In genomic region chr1:173409613-173410012, GRCh38 we compare ENCODE assay signal across 11 cellular contexts.
DNase-seq lines count a peak whose midpoint lies in the region; TF ChIP-seq lines count a peak whose summit lies in the region.
"Had no signal": no experiment of that assay in that cellular context is flagged by ENCODE, and none has a peak within 500 bp of the region (broad histone marks: within the 10 kb centered on the region; RNA-seq: fewer than 3 reads in every experiment).

No MANE protein-coding gene starts in this region.

- no peak overlapping the region for H2AK5ac ChIP-seq in mesendoderm (ENCODE audit: low read length)

- no peak overlapping the region for H3K23ac ChIP-seq in mesendoderm (ENCODE audit: low read length)

- no peak overlapping the region for H4K5ac ChIP-seq in mesendoderm (ENCODE audit: low read length)

- H3K18ac ChIP-seq in mesendoderm (ENCODE audit: low read length) = no peak overlapping the region

- H3K27ac ChIP-seq in mesendoderm (ENCODE audit: low read depth, low read length) = no peak overlapping the region
- H3K27ac ChIP-seq: gastrocnemius medialis, sigmoid colon had no signal

- no peak overlapping the region for H4K8ac ChIP-seq in mesendoderm (ENCODE audit: low read depth, low read length)

- H3K79me1 ChIP-seq in mesendoderm (ENCODE audit: low read length) = no peaks in the 10 kb centered on the region

- DNase-seq in Ammon's horn (ENCODE audit: low spot score) (peak; percentile 66), HUDEP-2 (lab: John Stamatoyannopoulos, UW; ENCODE audit: unreplicated experiment in 76 of 76) (peak in 52 of 76 experiments; percentile 3 to 65 (median 24)), UCSD-AML1 (lab: John Stamatoyannopoulos, UW; ENCODE audit: unreplicated experiment) (peak; percentile 69), immature natural killer cell (peak; percentile 11 to 40 (median 27)), NCI-H2171 (lab: John Stamatoyannopoulos, UW) (no peak), GM10248 (ENCODE audit: extremely low spot score) (no peak), mesendoderm (no peak)
- DNase-seq in activated CD4-positive, alpha-beta T cell treated with anti-CD3 and anti-CD28 coated beads for 4 hours = no peak
- DNase-seq: gastrocnemius medialis, NCI-H774, sigmoid colon had no signal

- no peak overlapping the region for H3K4me3 ChIP-seq in mesendoderm (ENCODE audit: low read length)
- H3K4me3 ChIP-seq: gastrocnemius medialis, sigmoid colon had no signal

- H3K4me1 Mint-ChIP-seq in immature natural killer cell = peaks cover 34 to 51% of the 10 kb centered on the region in 2 donors

- H3K9ac ChIP-seq in mesendoderm (ENCODE audit: low read length) = no peak overlapping the region

- no peaks in the 10 kb centered on the region for H3K27me3 ChIP-seq in mesendoderm (ENCODE audit: insufficient read depth, low read length, poor library complexity)
- H3K27me3 ChIP-seq: gastrocnemius medialis, sigmoid colon had no signal

- H3K4ac ChIP-seq in mesendoderm (ENCODE audit: low read depth, low read length) = no peak overlapping the region

- H3K27ac Mint-ChIP-seq in immature natural killer cell = peak overlapping the region in 5 of 6 donors; percentile 23 to 91 (median 83)

- WGBS in mesendoderm (ENCODE audit: extremely low coverage, insufficient coverage, low lambda C conversion rate) = no CpG with 5 or more reads among the region's 3 CpGs

- no peaks in the 10 kb centered on the region for H3K36me3 ChIP-seq in mesendoderm (ENCODE audit: control insufficient read depth, insufficient read depth, low read length)
- H3K36me3 ChIP-seq: gastrocnemius medialis, sigmoid colon had no signal

- peaks cover 5 to 16% (median 15%) of the 10 kb centered on the region in 3 donors for H3K36me3 Mint-ChIP-seq in immature natural killer cell

- CTCF ChIA-PET in GM10248 (lab: Yijun Ruan, JAX) = interaction anchor here (1.3 to 3.6 kb wide), 3 partner anchors 10 to 664 kb away, joined by 3 to 8 read pairs (median 4); no protein-coding TSS in a partner anchor

- no peak overlapping the region for H2BK5ac ChIP-seq in mesendoderm (ENCODE audit: low read length)

- no peaks in the 10 kb centered on the region for H3K4me1 ChIP-seq in mesendoderm (ENCODE audit: control insufficient read depth, low read depth, low read length)

- H3K4me3 Mint-ChIP-seq in immature natural killer cell = peak overlapping the region in 3 of 5 donors; percentile 59 to 61 (median 60)

- POLR2A ChIA-PET in GM10248 (lab: Yijun Ruan, JAX) = no interaction called here

- no peaks in the 10 kb centered on the region for H3K79me2 ChIP-seq in mesendoderm (ENCODE audit: control insufficient read depth, insufficient read depth, low read length)

- H2BK15ac ChIP-seq in mesendoderm (replicated peaks; ENCODE audit: low read depth) = no peak overlapping the region

- no peaks in the 10 kb centered on the region for H3K9me3 Mint-ChIP-seq in immature natural killer cell

- TF ChIP-seq CTCF in GM10248 (IDR thresholded peaks at IDR 0.05; ENCODE audit: control extremely low read depth, extremely low read depth, low read depth, missing control alignments) = no peak

- H3K56ac ChIP-seq in mesendoderm (ENCODE audit: low read length) = no peak overlapping the region

- H2BK120ac ChIP-seq in mesendoderm (ENCODE audit: low read depth, low read length) = no peak overlapping the region

- H3K27me3 Mint-ChIP-seq in immature natural killer cell (ENCODE audit: low read depth in 3 of 3) = peaks cover 0 to 11% (median 2%) of the 10 kb centered on the region in 3 donors

- no peak overlapping the region for H3K4me2 ChIP-seq in mesendoderm (ENCODE audit: low read length)

Comparison
In these comparisons a context has a peak if more than half of its experiments do, and no peak if none do; other contexts are left out.
1. DNase-seq: peak in Ammon's horn (single experiment), HUDEP-2 (52 of 76), UCSD-AML1 (single experiment) and immature natural killer cell (3 of 3); none in NCI-H2171 (single experiment), GM10248 (single experiment), mesendoderm (single experiment) and activated CD4-positive, alpha-beta T cell treated with anti-CD3 and anti-CD28 coated beads for 4 hours (0 of 2).